ENCODE assay signal across 28 cellular contexts in the genomic region with DNA sequence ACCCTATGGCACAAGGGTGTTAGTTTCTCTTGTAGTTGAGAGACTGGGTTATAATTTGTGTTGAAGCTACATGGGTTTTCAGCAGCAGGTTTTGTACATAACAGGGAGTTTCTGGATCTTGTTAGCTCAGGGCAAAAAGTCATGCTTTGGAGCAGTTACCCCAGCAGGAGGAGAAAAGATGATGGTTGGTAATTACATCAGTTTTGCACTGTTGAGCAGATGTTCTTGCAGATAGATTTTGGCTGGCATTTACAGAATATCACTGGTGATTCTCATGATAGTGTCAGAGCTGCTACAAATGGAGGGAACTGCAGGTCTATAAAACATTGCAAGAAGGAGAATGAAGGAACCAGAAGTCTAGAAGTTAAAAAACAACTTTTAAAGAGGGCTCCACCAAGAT.
"Had no signal": no experiment of that assay in that cellular context is flagged by ENCODE, and none has a peak within 500 bp of the region (broad histone marks: within the 10 kb centered on the region; RNA-seq: fewer than 3 reads in every experiment).

No MANE protein-coding gene starts in this region.

- H3K36me3 ChIP-seq: breast epithelium, Peyer's patch, SJCRH30 had no signal

- H3K27ac ChIP-seq: breast epithelium, Peyer's patch, RWPE1, SJCRH30 had no signal

- H3K4me1 Mint-ChIP-seq: activated B cell treated with CpG ODN at 0.5 μM for 24 hours; activated CD4-positive, alpha-beta T cell treated with anti-CD3 and anti-CD28 coated beads, Interleukin-2, amount 10 ng/mL, durations not matched to agents 24 days and 14 days; activated CD8-positive, alpha-beta memory T cell treated with anti-CD3 and anti-CD28 coated beads, Interleukin-2, amount 10 ng/mL, durations not matched to agents 7 days and 5 days; activated naive CD4-positive, alpha-beta T cell treated with anti-CD3 and anti-CD28 coated beads, Interleukin-2, amount 50 U/mL, for 24 hours; T-cell had no signal

- H3K4me3 ChIP-seq: breast epithelium, Peyer's patch, SJCRH30 had no signal

- H3K4me1 ChIP-seq: breast epithelium, Peyer's patch, SJCRH30 had no signal

- H3K4me3 Mint-ChIP-seq: activated B cell treated with CpG ODN at 0.5 μM for 24 hours; activated CD4-positive, alpha-beta T cell treated with anti-CD3 and anti-CD28 coated beads, Interleukin-2, amount 10 ng/mL, durations not matched to agents 24 days and 14 days; activated CD8-positive, alpha-beta memory T cell treated with anti-CD3 and anti-CD28 coated beads, Interleukin-2, amount 10 ng/mL, durations not matched to agents 7 days and 5 days; activated naive CD4-positive, alpha-beta T cell treated with anti-CD3 and anti-CD28 coated beads, Interleukin-2, amount 50 U/mL, for 24 hours; activated T-cell treated with anti-CD3 and anti-CD28 coated beads, Interleukin-2, amount 50 U/mL, for 24 hours; activated T-helper 1 cell treated with anti-CD3 and anti-CD28 coated beads, Interleukin-12 subunit alpha, Interleukin-12 subunit beta, Interleukin-2, Interleukin-4 antibody, amounts not matched to agents 30 ng/mL and 10 ng/mL and 1 ng/mL, durations not matched to agents 14 hours and 24 hours and 36 hours; T-cell had no signal

- H3K9me3 Mint-ChIP-seq: activated CD4-positive, alpha-beta T cell treated with anti-CD3 and anti-CD28 coated beads, Interleukin-2, amount 10 ng/mL, durations not matched to agents 24 days and 14 days; activated naive CD4-positive, alpha-beta T cell treated with anti-CD3 and anti-CD28 coated beads, Interleukin-2, amount 50 U/mL, for 24 hours; activated T-cell treated with anti-CD3 and anti-CD28 coated beads, Interleukin-2, amount 50 U/mL, for 24 hours; activated T-helper 1 cell treated with anti-CD3 and anti-CD28 coated beads, Interleukin-12 subunit alpha, Interleukin-12 subunit beta, Interleukin-2, Interleukin-4 antibody, amounts not matched to agents 30 ng/mL and 10 ng/mL and 1 ng/mL, durations not matched to agents 14 hours and 24 hours and 36 hours; T-cell had no signal

- H3K36me3 Mint-ChIP-seq: activated CD8-positive, alpha-beta memory T cell treated with anti-CD3 and anti-CD28 coated beads, Interleukin-2, amount 10 ng/mL, durations not matched to agents 7 days and 5 days; activated naive CD4-positive, alpha-beta T cell treated with anti-CD3 and anti-CD28 coated beads, Interleukin-2, amount 50 U/mL, for 24 hours; T-cell had no signal

- DNase-seq: activated B cell treated with CpG ODN at 0.5 μM for 24 hours; activated CD4-positive, alpha-beta T cell treated with anti-CD3 and anti-CD28 coated beads for 1 hour; activated CD4-positive, alpha-beta T cell treated with anti-CD3 and anti-CD28 coated beads, Interleukin-2, amount 10 ng/mL, durations not matched to agents 24 days and 14 days; activated CD4-positive, alpha-beta T cell treated with anti-CD3 and anti-CD28 coated beads, Interleukin-2, amount 50 U/mL, for 48 hours; activated CD8-positive, alpha-beta memory T cell treated with anti-CD3 and anti-CD28 coated beads, Interleukin-2, amount 10 ng/mL, durations not matched to agents 7 days and 5 days; activated effector memory CD4-positive, alpha-beta T cell treated with Interleukin-2 at 50 U/mL for 16 hours; activated naive CD4-positive, alpha-beta T cell; activated T-cell treated with anti-CD3 and anti-CD28 coated beads, Interleukin-2, amount 50 U/mL, for 24 hours; aorta; caudate nucleus; Kasumi-1; KBM-7; NCI-H1105 treated with DMSO at 0.1 percent for 48 hours; NCI-H1436 treated with DMSO at 0.1 percent for 48 hours; NCI-H2029 treated with DMSO at 0.1 percent for 48 hours; NCI-H446; NCI-H524; NCI-H82; Peyer's patch; Right ventricle myocardium superior; SJCRH30; T-cell; T-helper 2 cell; T1000 had no signal

- ATAC-seq: activated CD8-positive, alpha-beta memory T cell treated with anti-CD3 and anti-CD28 coated beads, Interleukin-2, amount 10 ng/mL, durations not matched to agents 7 days and 5 days; T-cell had no signal

- H3K27ac Mint-ChIP-seq: activated B cell treated with CpG ODN at 0.5 μM for 24 hours; activated CD4-positive, alpha-beta T cell treated with anti-CD3 and anti-CD28 coated beads, Interleukin-2, amount 10 ng/mL, durations not matched to agents 24 days and 14 days; activated CD8-positive, alpha-beta memory T cell treated with anti-CD3 and anti-CD28 coated beads, Interleukin-2, amount 10 ng/mL, durations not matched to agents 7 days and 5 days; activated naive CD4-positive, alpha-beta T cell treated with anti-CD3 and anti-CD28 coated beads, Interleukin-2, amount 50 U/mL, for 24 hours; activated T-cell treated with anti-CD3 and anti-CD28 coated beads, Interleukin-2, amount 50 U/mL, for 24 hours; activated T-helper 1 cell treated with anti-CD3 and anti-CD28 coated beads, Interleukin-12 subunit alpha, Interleukin-12 subunit beta, Interleukin-2, Interleukin-4 antibody, amounts not matched to agents 30 ng/mL and 10 ng/mL and 1 ng/mL, durations not matched to agents 14 hours and 24 hours and 36 hours; T-cell had no signal

- H3K27me3 ChIP-seq: breast epithelium, Peyer's patch, SJCRH30 had no signal

- H3K27me3 Mint-ChIP-seq: activated B cell treated with CpG ODN at 0.5 μM for 24 hours had no signal

- H3K9me3 ChIP-seq: breast epithelium, Peyer's patch, SJCRH30 had no signal
